Comparison of ENCODE assay signal across 17 cellular contexts in the genomic region with DNA sequence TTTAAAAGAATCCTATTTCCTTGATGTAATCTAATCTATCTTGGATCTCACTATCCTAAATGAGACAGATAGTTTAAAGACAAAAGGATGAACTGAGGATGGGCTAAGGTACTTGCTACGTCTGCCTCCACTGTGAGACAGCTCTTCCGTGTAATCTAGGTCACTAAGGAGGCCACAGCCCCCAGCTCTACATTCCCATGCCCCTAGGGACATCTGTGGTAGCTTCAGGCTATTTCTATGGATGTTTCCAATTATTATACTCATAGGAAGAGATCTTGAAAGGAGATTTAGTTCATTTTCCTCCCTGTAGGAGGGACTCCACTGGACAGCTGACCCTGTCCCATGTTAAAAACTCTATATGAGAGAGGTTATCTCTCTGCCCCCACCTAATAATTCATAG.
DNase-seq lines count a peak whose midpoint lies in the region; ATAC-seq and TF ChIP-seq lines count a peak whose summit lies in the region.
"Had no signal": no experiment of that assay in that cellular context is flagged by ENCODE, and none has a peak within 500 bp of the region (broad histone marks: within the 10 kb centered on the region; RNA-seq: fewer than 3 reads in every experiment).

No MANE protein-coding gene starts in this region.

- no peak overlapping the region for H3K4me2 ChIP-seq in SK-N-SH
- H3K4me2 ChIP-seq in mesendoderm (ENCODE audit: low read length): no peak overlapping the region
- H3K4me2 ChIP-seq: BLaER1 treated with 17β-estradiol and CSF1 and Interleukin-3, amounts not matched to agents 10 nM and 100 nM had no signal

- H3K4me3 Mint-ChIP-seq in mesothelial cell of epicardium: no peak overlapping the region
- H3K4me3 Mint-ChIP-seq: B cell; CD14-positive monocyte; CD4-positive, alpha-beta T cell; HFFc6 had no signal

- DNase-seq in SK-N-SH (peak; percentile 4), NCI-H82 (lab: John Stamatoyannopoulos, UW) (peak; percentile 82), mesendoderm (peak; percentile 8), left lobe of liver (ENCODE audit: low spot score) (no peak), mesothelial cell of epicardium (ENCODE audit: low spot score in 2 of 2, unreplicated experiment in 2 of 2) (no peak)
- DNase-seq: CD4-positive, alpha-beta T cell; CD8-positive, alpha-beta memory T cell; DMS53; DMS79 treated with DMSO at 0.1 percent for 48 hours; GF-D8; GOT3; HFFc6 had no signal

- no peak overlapping the region for H2AK5ac ChIP-seq in mesendoderm (ENCODE audit: low read length)

- H3K36me3 Mint-ChIP-seq in mesothelial cell of epicardium: no peaks in the 10 kb centered on the region
- H3K36me3 Mint-ChIP-seq: CD14-positive monocyte; CD8-positive, alpha-beta memory T cell had no signal

- H3K4me3 ChIP-seq in SK-N-SH (ENCODE audit: low read depth in 2 of 2, low read length in 1 of 2) (no peak overlapping the region), mesendoderm (ENCODE audit: low read length) (no peak overlapping the region)
- H3K4me3 ChIP-seq: BLaER1 treated with 17β-estradiol and CSF1 and Interleukin-3, amounts not matched to agents 10 nM and 100 nM; HAP-1 had no signal

- no peaks in the 10 kb centered on the region for H3K9me3 Mint-ChIP-seq in mesothelial cell of epicardium
- H3K9me3 Mint-ChIP-seq: CD4-positive, alpha-beta T cell; CD8-positive, alpha-beta memory T cell had no signal

- H3K9ac ChIP-seq in SK-N-SH (no peak overlapping the region), mesendoderm (ENCODE audit: low read length) (no peak overlapping the region)
- H3K9ac ChIP-seq: BLaER1 treated with 17β-estradiol and CSF1 and Interleukin-3, amounts not matched to agents 10 nM and 100 nM had no signal

- no peak overlapping the region for H3K18ac ChIP-seq in mesendoderm (ENCODE audit: low read length)

- H4K8ac ChIP-seq in mesendoderm (ENCODE audit: low read depth, low read length): no peak overlapping the region

- no peak for TF ChIP-seq CTCF in SK-N-SH (IDR thresholded peaks at IDR 0.05)
- no peak for TF ChIP-seq CTCF in mesothelial cell of epicardium (IDR thresholded peaks at IDR 0.05; ENCODE audit: unreplicated experiment)

- no peaks in the 10 kb centered on the region for H4K20me1 ChIP-seq in SK-N-SH (ENCODE audit: insufficient read depth)
- H4K20me1 ChIP-seq: BLaER1 treated with 17β-estradiol and CSF1 and Interleukin-3, amounts not matched to agents 10 nM and 100 nM had no signal

- H3K27me3 ChIP-seq in SK-N-SH (ENCODE audit: insufficient read depth) (no peaks in the 10 kb centered on the region), mesendoderm (ENCODE audit: insufficient read depth, low read length, poor library complexity) (no peaks in the 10 kb centered on the region)

- no peak overlapping the region for H3K27ac Mint-ChIP-seq in mesothelial cell of epicardium
- H3K27ac Mint-ChIP-seq: B cell; CD14-positive monocyte; CD4-positive, alpha-beta T cell; CD8-positive, alpha-beta memory T cell; HFFc6 had no signal

- no peak overlapping the region for H3K23ac ChIP-seq in mesendoderm (ENCODE audit: low read length)

- H3K9me2 ChIP-seq in SK-N-SH: no peaks in the 10 kb centered on the region

- no peaks in the 10 kb centered on the region for H3K79me1 ChIP-seq in mesendoderm (ENCODE audit: low read length)

- no peak overlapping the region for H3K56ac ChIP-seq in mesendoderm (ENCODE audit: low read length)

- H3K4ac ChIP-seq in mesendoderm (ENCODE audit: low read depth, low read length): no peak overlapping the region

- H3F3A ChIP-seq in SK-N-SH (replicated peaks; ENCODE audit: insufficient read depth): no peaks in the 10 kb centered on the region

- ATAC-seq in SK-N-SH treated with all-trans-retinoic acid at 6 μM for 48 hours (no peak), left lobe of liver (no peak)

- POLR2A ChIA-PET in SK-N-SH (lab: Yijun Ruan, JAX): no interaction called here

- no peak for TF ChIP-seq RAD21 in SK-N-SH (IDR thresholded peaks at IDR 0.05; ENCODE audit: low read length)

- no peak for TF ChIP-seq EP300 in SK-N-SH (IDR thresholded peaks at IDR 0.05; ENCODE audit: borderline replicate concordance in 1 of 2, low read depth in 1 of 2, low read length in 1 of 2)

- no peak overlapping the region for H2BK5ac ChIP-seq in mesendoderm (ENCODE audit: low read length)

- no peak overlapping the region for H4K5ac ChIP-seq in mesendoderm (ENCODE audit: low read length)

- H3K27ac ChIP-seq in SK-N-SH (ENCODE audit: low read depth in 2 of 2, low read length in 1 of 2) (no peak overlapping the region), mesendoderm (ENCODE audit: low read depth, low read length) (no peak overlapping the region)
- H3K27ac ChIP-seq: BLaER1 treated with 17β-estradiol and CSF1 and Interleukin-3, amounts not matched to agents 10 nM and 100 nM had no signal

- no peak overlapping the region for H2BK15ac ChIP-seq in mesendoderm (replicated peaks; ENCODE audit: low read depth)

- H3K79me2 ChIP-seq in SK-N-SH (ENCODE audit: insufficient read depth): no peaks in the 10 kb centered on the region
- no peaks in the 10 kb centered on the region for H3K79me2 ChIP-seq in mesendoderm (ENCODE audit: control insufficient read depth, insufficient read depth, low read length)

- H3K27me3 Mint-ChIP-seq in mesothelial cell of epicardium (ENCODE audit: low read depth): peaks cover 4% of the 10 kb centered on the region
- H3K27me3 Mint-ChIP-seq: B cell; CD4-positive, alpha-beta T cell had no signal

- H3K4me1 ChIP-seq in SK-N-SH (ENCODE audit: control insufficient read depth in 1 of 2, insufficient read depth in 2 of 2, low read depth in 1 of 2, low read length in 1 of 2): peaks cover 0 to 3% of the 10 kb centered on the region in 2 experiments; a peak in 2 of 4 replicates
- H3K4me1 ChIP-seq in mesendoderm (ENCODE audit: control insufficient read depth, low read depth, low read length): no peaks in the 10 kb centered on the region
- H3K4me1 ChIP-seq: BLaER1 treated with 17β-estradiol and CSF1 and Interleukin-3, amounts not matched to agents 10 nM and 100 nM; HAP-1 had no signal

- peaks cover 2% of the 10 kb centered on the region for H3K4me1 Mint-ChIP-seq in mesothelial cell of epicardium
- H3K4me1 Mint-ChIP-seq: B cell; CD14-positive monocyte; CD8-positive, alpha-beta memory T cell had no signal

- CTCF ChIA-PET in SK-N-SH (lab: Yijun Ruan, JAX): no interaction called here

- no peaks in the 10 kb centered on the region for H3K36me3 ChIP-seq in SK-N-SH (replicated peaks in 1 of 2; ENCODE audit: control insufficient read depth in 1 of 2, insufficient read depth in 2 of 2, low read length in 1 of 2)
- no peaks in the 10 kb centered on the region for H3K36me3 ChIP-seq in mesendoderm (ENCODE audit: control insufficient read depth, insufficient read depth, low read length)
- H3K36me3 ChIP-seq: BLaER1 treated with 17β-estradiol and CSF1 and Interleukin-3, amounts not matched to agents 10 nM and 100 nM; HAP-1 had no signal

- H2AFZ ChIP-seq in SK-N-SH (ENCODE audit: low read depth): no peak overlapping the region

- 8% methylated on average over 2 of the region's 2 CpGs for WGBS in SK-N-SH (ENCODE audit: low lambda C conversion rate)
- WGBS in mesendoderm (ENCODE audit: extremely low coverage, insufficient coverage, low lambda C conversion rate): no CpG with 5 or more reads among the region's 2 CpGs

- H3K9me3 ChIP-seq in SK-N-SH: no peaks in the 10 kb centered on the region
- H3K9me3 ChIP-seq: BLaER1 treated with 17β-estradiol and CSF1 and Interleukin-3, amounts not matched to agents 10 nM and 100 nM had no signal

- no peak overlapping the region for H2BK120ac ChIP-seq in mesendoderm (ENCODE audit: low read depth, low read length)

TF ChIP-seq in SK-N-SH, 30 proteins besides CTCF, POLR2A, EP300 and RAD21 (continues in another document):
- no peak for TF ChIP-seq YY1 (IDR thresholded peaks at IDR 0.05; ENCODE audit: low read depth)

TF ChIP-seq in SK-N-SH treated with all-trans-retinoic acid at 6 μM for 48 hours, 23 proteins besides CTCF, POLR2A, EP300 and RAD21 (continues in another document):
- no peak for TF ChIP-seq GLIS3 (CRISPR knock-in tag; IDR thresholded peaks at IDR 0.05)
- TF ChIP-seq, protein P1, sequence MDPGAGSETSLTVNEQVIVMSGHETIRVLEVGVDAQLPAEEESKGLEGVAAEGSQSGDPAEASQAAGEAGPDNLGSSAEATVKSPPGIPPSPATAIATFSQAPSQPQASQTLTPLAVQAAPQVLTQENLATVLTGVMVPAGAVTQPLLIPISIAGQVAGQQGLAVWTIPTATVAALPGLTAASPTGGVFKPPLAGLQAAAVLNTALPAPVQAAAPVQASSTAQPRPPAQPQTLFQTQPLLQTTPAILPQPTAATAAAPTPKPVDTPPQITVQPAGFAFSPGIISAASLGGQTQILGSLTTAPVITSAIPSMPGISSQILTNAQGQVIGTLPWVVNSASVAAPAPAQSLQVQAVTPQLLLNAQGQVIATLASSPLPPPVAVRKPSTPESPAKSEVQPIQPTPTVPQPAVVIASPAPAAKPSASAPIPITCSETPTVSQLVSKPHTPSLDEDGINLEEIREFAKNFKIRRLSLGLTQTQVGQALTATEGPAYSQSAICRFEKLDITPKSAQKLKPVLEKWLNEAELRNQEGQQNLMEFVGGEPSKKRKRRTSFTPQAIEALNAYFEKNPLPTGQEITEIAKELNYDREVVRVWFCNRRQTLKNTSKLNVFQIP (CRISPR knock-in tag; IDR thresholded peaks at IDR 0.05; ENCODE audit: borderline replicate concordance, low read depth): no peak
- TF ChIP-seq ZNF8 (CRISPR knock-in tag; IDR thresholded peaks at IDR 0.05): no peak
- TF ChIP-seq ESRRG (CRISPR knock-in tag; IDR thresholded peaks at IDR 0.05): no peak
- TF ChIP-seq TOX (CRISPR knock-in tag; IDR thresholded peaks at IDR 0.05; ENCODE audit: borderline replicate concordance): no peak
- TF ChIP-seq ISL1 (CRISPR knock-in tag; IDR thresholded peaks at IDR 0.05): no peak
- no peak for TF ChIP-seq CSDC2 (CRISPR knock-in tag; IDR thresholded peaks at IDR 0.05)
- no peak for TF ChIP-seq ZFP3 (CRISPR knock-in tag; IDR thresholded peaks at IDR 0.05)
- no peak for TF ChIP-seq PPARA (CRISPR knock-in tag; IDR thresholded peaks at IDR 0.05; ENCODE audit: borderline replicate concordance)
- TF ChIP-seq SNAI2 (CRISPR knock-in tag; IDR thresholded peaks at IDR 0.05): no peak
- TF ChIP-seq, protein P2, sequence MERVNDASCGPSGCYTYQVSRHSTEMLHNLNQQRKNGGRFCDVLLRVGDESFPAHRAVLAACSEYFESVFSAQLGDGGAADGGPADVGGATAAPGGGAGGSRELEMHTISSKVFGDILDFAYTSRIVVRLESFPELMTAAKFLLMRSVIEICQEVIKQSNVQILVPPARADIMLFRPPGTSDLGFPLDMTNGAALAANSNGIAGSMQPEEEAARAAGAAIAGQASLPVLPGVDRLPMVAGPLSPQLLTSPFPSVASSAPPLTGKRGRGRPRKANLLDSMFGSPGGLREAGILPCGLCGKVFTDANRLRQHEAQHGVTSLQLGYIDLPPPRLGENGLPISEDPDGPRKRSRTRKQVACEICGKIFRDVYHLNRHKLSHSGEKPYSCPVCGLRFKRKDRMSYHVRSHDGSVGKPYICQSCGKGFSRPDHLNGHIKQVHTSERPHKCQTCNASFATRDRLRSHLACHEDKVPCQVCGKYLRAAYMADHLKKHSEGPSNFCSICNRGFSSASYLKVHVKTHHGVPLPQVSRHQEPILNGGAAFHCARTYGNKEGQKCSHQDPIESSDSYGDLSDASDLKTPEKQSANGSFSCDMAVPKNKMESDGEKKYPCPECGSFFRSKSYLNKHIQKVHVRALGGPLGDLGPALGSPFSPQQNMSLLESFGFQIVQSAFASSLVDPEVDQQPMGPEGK (CRISPR knock-in tag; IDR thresholded peaks at IDR 0.05; ENCODE audit: borderline replicate concordance): no peak

Comparison
In these comparisons a context has a peak if more than half of its experiments do, and no peak if none do; other contexts are left out.
1. DNase-seq: peak in SK-N-SH (single experiment), NCI-H82 (single experiment) and mesendoderm (single experiment); none in left lobe of liver (single experiment) and mesothelial cell of epicardium (0 of 2).